In genomic region chr22:38935023-38935422, GRCh38 we compare ENCODE assay signal across 1 cellular context.
TF ChIP-seq lines count a peak whose summit lies in the region.

No MANE protein-coding gene starts in this region.

TF ChIP-seq in H1, 55 proteins besides CTCF, POLR2A, EP300 and RAD21 (continued from another document):
- no peak for TF ChIP-seq GTF2F1 (IDR thresholded peaks at IDR 0.05; ENCODE audit: borderline replicate concordance, low read depth, low read length)
- no peak for TF ChIP-seq CTBP2 (IDR thresholded peaks at IDR 0.05; ENCODE audit: borderline replicate concordance, insufficient read depth, insufficient read length, low read length)
- no peak for TF ChIP-seq CBX5 (IDR thresholded peaks at IDR 0.05; ENCODE audit: low read depth, low read length)
TF ChIP-seq in H1: peak in this region for 0.
